In genomic region chr12:110048242-110049027, GRCh38 we compare ENCODE assay signal across 8 cellular contexts. TPM values are rescaled to one million over a fixed set of nuclear protein-coding genes. Genes with fewer than 3 reads are reported as not detected.
DNase-seq lines count a peak whose midpoint lies in the region; ATAC-seq, FAIRE-seq and TF ChIP-seq lines count a peak whose summit lies in the region.

C12orf76 (minus strand) TSS chr12:110048522; CDS start chr12:110048495, 27 bp downstream.

- ATAC-seq in HG03196 (IDR thresholded peaks at IDR 0.05; ENCODE audit: unreplicated experiment) (peak; percentile 99), activated B cell treated with CpG ODN at 0.5 μM for 24 hours (ENCODE audit: low read depth) (peak; percentile 96)

- H3K9me3 Mint-ChIP-seq in activated B cell treated with CpG ODN at 0.5 μM for 24 hours = no peaks in the 10 kb centered on the region

- in situ Hi-C loops in GM18951 (cut with MboI; ENCODE audit: low sequenced_read_pairs, unreplicated experiment) = no loop called here

- peaks cover 52% of the 10 kb centered on the region for H3K4me1 Mint-ChIP-seq in activated B cell treated with CpG ODN at 0.5 μM for 24 hours

- DNase-seq in AG08395 (ENCODE audit: low spot score) (peak; percentile 95), NCI-H345 (lab: John Stamatoyannopoulos, UW) (peak; percentile 97), activated B cell treated with CpG ODN at 0.5 μM for 24 hours (peak; percentile 80)
- peak; percentile 88 for DNase-seq in central memory CD4-positive, alpha-beta T cell
- DNase-seq in stimulated activated CD4-positive, alpha-beta T cell treated with anti-CD3 and anti-CD28 coated beads, Interleukin-12 subunit alpha, Interleukin-12 subunit beta, amount 100 ng/mL, for 4 hours = peak; percentile 83

- H3K27ac Mint-ChIP-seq in activated B cell treated with CpG ODN at 0.5 μM for 24 hours = peak within 1 kb of the TSS; percentile 100

- H3K36me3 Mint-ChIP-seq in activated B cell treated with CpG ODN at 0.5 μM for 24 hours (ENCODE audit: low read depth) = peaks cover 12% of the 10 kb centered on the region

- TF ChIP-seq CTCF in activated B cell treated with CpG ODN at 0.5 μM for 24 hours (IDR thresholded peaks at IDR 0.05) = no peak

- peak within 1 kb of the TSS; percentile 95 for H3K4me3 Mint-ChIP-seq in activated B cell treated with CpG ODN at 0.5 μM for 24 hours

- FAIRE-seq in islet of Langerhans (lab: Jason Lieb, UNC) = peak; percentile 74

- TF ChIP-seq POLR2A in GM18951 (IDR thresholded peaks at IDR 0.05; ENCODE audit: extremely low read depth, insufficient read depth, insufficient read length) = peak; percentile 91

- CTCF ChIA-PET in activated B cell treated with CpG ODN at 0.5 μM for 24 hours (lab: Charles Lee) = no interaction called here

- POLR2A ChIA-PET in activated B cell treated with CpG ODN at 0.5 μM for 24 hours (lab: Charles Lee) = interaction anchor here (0.6 to 1.1 kb wide), 3 partner anchors 31 to 163 kb away, joined by 4 to 5 read pairs (median 4); no protein-coding TSS in a partner anchor

- intact Hi-C loops in activated B cell treated with CpG ODN at 0.5 μM for 24 hours (cut with micrococcal nuclease) = loop anchor here (1.0 to 2.0 kb wide), 9 partner anchors 31 to 571 kb away; partner anchors contain the start of genes ANAPC7, ANKRD13A, ATP2A2 and IFT81

- no peaks in the 10 kb centered on the region for H3K27me3 Mint-ChIP-seq in activated B cell treated with CpG ODN at 0.5 μM for 24 hours

RNA-seq across cellular contexts. Expression of gene C12orf76, which starts in this region (rescaled TPM):
- 20.5 and 24.8 TPM in 2 replicates for total RNA-seq in activated B cell treated with CpG ODN at 0.5 μM for 24 hours

Comparison
In these comparisons a context has a peak if more than half of its experiments do, and no peak if none do; other contexts are left out.
1. Peak in every context shown above with its lines: DNase-seq and ATAC-seq.